In the genomic region with DNA sequence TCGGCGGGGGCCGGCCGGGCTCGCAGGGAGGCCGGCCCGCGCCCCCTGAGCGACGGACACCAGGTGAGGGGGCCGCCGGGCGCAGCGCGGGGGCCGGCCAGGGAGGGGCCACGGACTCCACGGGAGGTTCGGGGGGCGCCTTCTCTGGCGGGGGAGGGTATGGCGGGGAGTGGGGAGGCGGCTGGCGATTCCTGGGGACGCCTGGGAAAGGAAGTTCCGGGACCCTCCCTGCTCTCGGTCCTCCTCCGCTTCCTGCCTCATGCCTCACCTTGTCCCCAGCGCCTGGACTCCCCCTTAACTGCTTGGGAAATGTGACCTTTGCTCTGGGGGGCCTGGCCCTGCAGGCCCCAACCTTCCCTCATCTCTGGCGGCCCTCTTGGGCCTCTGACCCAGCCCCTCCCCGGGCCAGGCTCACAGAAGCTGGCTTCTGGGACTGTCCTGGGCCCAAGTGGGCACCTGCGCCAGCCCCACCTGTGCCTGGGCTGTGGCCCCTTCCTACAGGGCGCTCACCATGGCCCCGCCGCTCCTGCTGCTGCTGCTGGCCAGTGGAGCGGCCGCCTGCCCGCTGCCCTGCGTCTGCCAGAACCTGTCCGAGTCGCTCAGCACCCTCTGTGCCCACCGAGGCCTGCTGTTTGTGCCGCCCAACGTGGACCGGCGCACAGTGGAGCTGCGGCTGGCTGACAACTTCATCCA, we compare ENCODE assay signal across 8 cellular contexts.
A peak's percentile ranks its signal among the peaks of the same experiment; 100 is the strongest.
DNase-seq lines count a peak whose midpoint lies in the region; ATAC-seq, FAIRE-seq and TF ChIP-seq lines count a peak whose summit lies in the region.

No MANE protein-coding gene starts in this region.

- H3K36me3 Mint-ChIP-seq in central memory CD8-positive, alpha-beta T cell (ENCODE audit: insufficient read depth) = peaks cover 8% of the 10 kb centered on the region
- H3K36me3 Mint-ChIP-seq in nephron progenitor cell (ENCODE audit: low read depth) = no peaks in the 10 kb centered on the region

- H3K27me3 Mint-ChIP-seq in central memory CD8-positive, alpha-beta T cell = no peaks in the 10 kb centered on the region
- H3K27me3 Mint-ChIP-seq in nephron progenitor cell (ENCODE audit: low read depth, poor library complexity) = no peaks in the 10 kb centered on the region

- no peaks in the 10 kb centered on the region for H3K9me3 Mint-ChIP-seq in central memory CD8-positive, alpha-beta T cell
- no peaks in the 10 kb centered on the region for H3K9me3 Mint-ChIP-seq in nephron progenitor cell

- no peak for TF ChIP-seq CTCF in GM10266 (IDR thresholded peaks at IDR 0.05; ENCODE audit: control insufficient read depth, insufficient read depth, low read depth, missing control alignments)
- TF ChIP-seq CTCF in nephron progenitor cell (IDR thresholded peaks at IDR 0.05) = no peak
- no peak for TF ChIP-seq CTCF in D721Med (IDR thresholded peaks at IDR 0.05; ENCODE audit: insufficient read depth, missing control alignments)

- FAIRE-seq in D721Med (lab: Jason Lieb, UNC) = no peak

- H3K36me3 ChIP-seq in KOPT-K1 (ENCODE audit: insufficient read depth, low read length) = peaks cover 19% of the 10 kb centered on the region

- H3K4me1 Mint-ChIP-seq in central memory CD8-positive, alpha-beta T cell = peaks cover 9% of the 10 kb centered on the region
- H3K4me1 Mint-ChIP-seq in nephron progenitor cell = peaks cover 15% of the 10 kb centered on the region

- peak; percentile 76 for DNase-seq in GM10266 (ENCODE audit: extremely low spot score)
- no peak for DNase-seq in central memory CD8-positive, alpha-beta T cell (ENCODE audit: low spot score in 2 of 2)
- DNase-seq in nephron progenitor cell = no peak
- no peak for DNase-seq in central memory CD4-positive, alpha-beta T cell
- DNase-seq in D721Med (ENCODE audit: insufficient read length, low spot score) = no peak

- H3K9me3 ChIP-seq in KOPT-K1 (ENCODE audit: insufficient read depth, low read length, poor library complexity, severe bottlenecking) = no peaks in the 10 kb centered on the region

- peak overlapping the region; percentile 19 for H3K27ac Mint-ChIP-seq in central memory CD8-positive, alpha-beta T cell (ENCODE audit: low read depth)
- no peak overlapping the region for H3K27ac Mint-ChIP-seq in nephron progenitor cell

- no peak for ATAC-seq in central memory CD8-positive, alpha-beta T cell (replicated peaks; ENCODE audit: extremely low read depth, poor library complexity, severe bottlenecking)
- no peak for ATAC-seq in GM19328 (IDR thresholded peaks at IDR 0.05; ENCODE audit: unreplicated experiment)
- ATAC-seq in GM18867 (IDR thresholded peaks at IDR 0.05; ENCODE audit: unreplicated experiment) = no peak

- H3K4me3 Mint-ChIP-seq in central memory CD8-positive, alpha-beta T cell = peak overlapping the region; percentile 78
- H3K4me3 Mint-ChIP-seq in nephron progenitor cell = peak overlapping the region; percentile 81

- peak overlapping the region; percentile 83 for H3K27ac ChIP-seq in KOPT-K1 (ENCODE audit: low read depth, low read length, poor library complexity, severe bottlenecking)
